ENCODE assay signal across 19 cellular contexts in the genomic region with DNA sequence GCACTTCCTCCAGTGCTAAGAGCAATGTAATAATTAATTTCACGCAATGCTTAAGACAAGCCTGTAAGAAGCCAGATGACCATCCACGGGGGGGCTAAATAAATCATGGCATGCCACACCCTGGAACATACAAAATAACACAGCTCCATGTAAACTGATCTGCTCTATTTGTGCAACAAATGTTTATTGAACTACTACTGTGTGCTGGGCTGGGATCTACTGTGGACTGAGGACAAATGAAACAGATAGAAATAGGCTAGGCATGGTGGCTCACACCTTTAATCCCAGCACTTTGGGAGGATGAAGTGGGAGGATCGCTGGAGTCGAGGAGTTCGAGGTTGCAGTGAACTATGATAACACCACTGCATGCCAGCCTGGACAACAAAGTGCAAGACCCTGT.
"Had no signal": no experiment of that assay in that cellular context is flagged by ENCODE, and none has a peak within 500 bp of the region (broad histone marks: within the 10 kb centered on the region; RNA-seq: fewer than 3 reads in every experiment).

No MANE protein-coding gene starts in this region.

- H3K36me3 ChIP-seq: cardiac muscle cell, colonic mucosa, gastrocnemius medialis, uterus had no signal

- H3K9me3 Mint-ChIP-seq: activated T-cell treated with anti-CD3 and anti-CD28 coated beads, Interleukin-2, amount 50 U/mL, for 72 hours; neural crest cell had no signal

- H3K4me3 Mint-ChIP-seq: activated T-cell treated with anti-CD3 and anti-CD28 coated beads, Interleukin-2, amount 50 U/mL, for 72 hours; neural crest cell had no signal

- H3K9me3 ChIP-seq: colonic mucosa, gastrocnemius medialis, left ventricle myocardium inferior, tibial artery, uterus had no signal

- ATAC-seq: activated T-cell treated with anti-CD3 and anti-CD28 coated beads, Interleukin-2, amount 50 U/mL, for 72 hours; gastrocnemius medialis had no signal

- H3K27ac ChIP-seq: cardiac muscle cell, colonic mucosa, epithelial cell of prostate, gastrocnemius medialis, left ventricle myocardium inferior, parathyroid adenoma, tibial artery, uterus had no signal

- H3K27me3 ChIP-seq: cardiac muscle cell, colonic mucosa, gastrocnemius medialis, tibial artery, uterus had no signal

- DNase-seq: activated CD4-positive, alpha-beta T cell treated with anti-CD3 and anti-CD28 coated beads, Interleukin-2, amount 50 U/mL, for 1 hour; activated CD4-positive, CD25-positive, alpha-beta regulatory T cell; activated naive CD4-positive, alpha-beta T cell; activated T-cell treated with anti-CD3 and anti-CD28 coated beads, Interleukin-2, amount 50 U/mL, for 72 hours; colonic mucosa; effector CD4-positive, alpha-beta T cell; gastrocnemius medialis; kidney; left ventricle myocardium inferior; mesenchymal stem cell; stimulated activated CD4-positive, alpha-beta T cell treated with anti-CD3 and anti-CD28 coated beads, Interleukin-15, amount 100 ng/mL, for 24 hours; stimulated activated CD4-positive, alpha-beta T cell treated with anti-CD3 and anti-CD28 coated beads, Interleukin-4, amount 100 ng/mL, for 24 hours; T-helper 1 cell; tibial artery; uterus had no signal

- H3K4me3 ChIP-seq: cardiac muscle cell, colonic mucosa, gastrocnemius medialis, left ventricle myocardium inferior, tibial artery, uterus had no signal
